In the genomic region with DNA sequence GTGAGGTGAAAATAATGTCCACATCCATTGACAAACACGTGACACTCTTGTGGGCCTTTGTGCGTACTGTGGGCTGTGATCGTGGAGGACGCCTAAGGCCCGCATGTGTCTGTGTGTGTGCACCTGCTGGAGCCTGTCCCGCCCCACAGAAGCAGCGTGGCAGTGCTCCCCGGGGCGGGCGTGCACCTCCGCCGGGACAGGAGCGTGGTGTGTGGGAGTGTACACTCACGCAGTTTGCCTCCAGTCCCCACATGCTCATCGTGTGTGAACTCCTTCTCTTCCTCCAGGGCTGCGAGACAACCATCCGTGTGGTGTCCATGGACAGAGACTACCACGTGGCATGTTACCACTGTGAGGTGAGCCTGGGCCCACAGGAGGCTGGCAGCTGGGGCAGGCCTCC, we compare ENCODE assay signal across 24 cellular contexts.
"Had no signal": no experiment of that assay in that cellular context is flagged by ENCODE, and none has a peak within 500 bp of the region (broad histone marks: within the 10 kb centered on the region; RNA-seq: fewer than 3 reads in every experiment).

No MANE protein-coding gene starts in this region.

- DNase-seq: KBM-7, MV-4-11, NCI-H1048, NCI-H1105, NCI-H1417, NCI-H146, NCI-H1694 treated with DMSO at 0.1 percent for 48 hours, NCI-H1930, NCI-H2081 treated with DMSO at 0.1 percent for 48 hours, NCI-H2171, NCI-H226, NCI-H446, NCI-H510A, NCI-H524 treated with DMSO at 0.1 percent for 48 hours, NCI-H69, NCI-H774, PC-3, SHP77, SK-N-SH, SW 1271 had no signal

- H3K4me2 ChIP-seq: SK-N-SH had no signal

- FAIRE-seq: HTR-8/SVneo had no signal

- H3K9ac ChIP-seq: SK-N-SH had no signal

- ATAC-seq: Panc1, PC-3 had no signal

- H3K9me3 ChIP-seq: SK-N-SH had no signal

- H3K27ac ChIP-seq: HL-60, RWPE1 had no signal
